8 cellular contexts compared by ENCODE assay signal in the genomic region with DNA sequence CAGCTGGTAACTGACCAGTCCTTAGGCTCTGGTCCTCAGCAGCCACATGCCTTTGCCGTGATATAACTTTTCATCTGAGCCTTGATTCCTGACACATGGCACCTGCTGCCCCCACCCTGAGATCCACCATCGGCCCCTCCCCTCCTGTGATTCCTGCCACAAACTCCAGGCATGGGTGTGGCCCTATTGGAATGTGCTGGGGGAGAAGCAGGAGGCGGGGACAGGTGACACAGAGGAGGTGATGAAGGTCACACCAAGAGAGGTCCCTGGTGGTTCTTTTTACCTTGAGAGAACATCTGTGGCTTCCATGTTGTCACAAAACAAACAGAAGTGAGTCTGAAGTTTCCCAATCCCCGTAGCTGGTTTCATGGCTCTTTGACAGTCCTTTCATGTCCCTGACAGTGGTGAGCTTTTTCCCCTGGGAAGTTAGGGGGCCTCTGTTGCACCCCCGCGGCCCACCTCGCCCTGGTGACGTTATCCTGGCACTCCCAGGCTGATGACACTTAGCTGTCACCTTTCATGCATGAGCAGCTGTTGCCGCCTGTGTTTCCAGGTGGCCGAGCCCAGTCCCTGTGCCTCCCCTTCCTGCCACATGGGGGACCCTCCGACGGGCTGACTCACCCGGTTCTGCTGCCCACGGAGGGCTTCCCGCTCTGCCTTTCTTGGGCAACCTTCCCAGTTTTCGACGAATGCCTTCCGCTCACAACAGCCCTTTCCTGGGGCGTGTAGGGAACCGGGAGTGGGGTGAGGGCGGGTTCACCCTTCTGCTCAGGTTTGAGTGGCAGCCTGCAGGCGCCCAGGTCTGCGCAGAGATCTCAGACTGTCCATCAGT.
DNase-seq lines count a peak whose midpoint lies in the region; ATAC-seq, FAIRE-seq and TF ChIP-seq lines count a peak whose summit lies in the region.

No MANE protein-coding gene starts in this region.

- intact Hi-C loops in GM12878 (cut with micrococcal nuclease; ENCODE audit: unreplicated experiment): no loop called here
- intact Hi-C loops in CD14-positive monocyte (cut with micrococcal nuclease): no loop called here

- SMC1A ChIA-PET in GM12878 (lab: Charles Lee; ENCODE audit: uncharacterized antibody, unreplicated experiment): no interaction called here

- H3K4me1 ChIP-seq in GM12878 (ENCODE audit: control insufficient read depth, insufficient read depth, low read length): no peaks in the 10 kb centered on the region

- H3K36me3 Mint-ChIP-seq in CD14-positive monocyte: no peaks in the 10 kb centered on the region

- H2AFZ ChIP-seq in GM12878 (ENCODE audit: control insufficient read depth, low read depth, low read length): no peak overlapping the region

- no peaks in the 10 kb centered on the region for H4K20me1 ChIP-seq in GM12878 (ENCODE audit: control insufficient read depth, insufficient read depth)

- H3K79me2 ChIP-seq in GM12878 (ENCODE audit: control insufficient read depth, insufficient read depth, low read length): no peaks in the 10 kb centered on the region

- H3K27me3 Mint-ChIP-seq in CD14-positive monocyte (ENCODE audit: low read depth in 3 of 3): peaks cover 11 to 29% (median 15%) of the 10 kb centered on the region in 3 donors

- BruUV-seq in GM12878 (replicated peaks; lab: Mats Ljungman, UMichigan): no TSS peak

- no peak for TF ChIP-seq POLR2A in GM12878 (IDR thresholded peaks at IDR 0.05; ENCODE audit: low read depth, low read length)

- 11% methylated on average over 19 of the region's 23 CpGs for WGBS in GM12878 (ENCODE audit: insufficient coverage, insufficient replicate concordance, low lambda C conversion rate, missing lambda C conversion rate)

- no peaks in the 10 kb centered on the region for H3K36me3 ChIP-seq in GM12878 (ENCODE audit: control insufficient read depth in 2 of 2, insufficient read depth in 2 of 2, low read length in 1 of 2)

- no peak overlapping the region for H3K4me3 Mint-ChIP-seq in CD14-positive monocyte

- RAD21 ChIA-PET in GM12878 (lab: Charles Lee; ENCODE audit: unreplicated experiment): no interaction called here

- POLR2A ChIA-PET in GM12878 (lab: Charles Lee) (no interaction called here), RWPE1 (lab: Yijun Ruan, JAX; ENCODE audit: low non-redundant PET) (no interaction called here)

- H3K9me3 ChIP-seq in GM12878 (replicated peaks; ENCODE audit: control insufficient read depth, insufficient read depth, low read length): peaks cover 2% of the 10 kb centered on the region

- no peak overlapping the region for H3K4me2 ChIP-seq in GM12878 (ENCODE audit: control insufficient read depth, insufficient read depth)

- TF ChIP-seq RAD21 in GM12878 (IDR thresholded peaks at IDR 0.05; ENCODE audit: insufficient read depth, low read depth, low read length): no peak

- TF ChIP-seq CTCF in GM12878 (IDR thresholded peaks at IDR 0.05 in 2 of 3, conservative IDR thresholded peaks at IDR 0.05 in 1 of 3; ENCODE audit: control insufficient read depth in 2 of 3, extremely low read depth in 1 of 3, insufficient read depth in 1 of 3, low read depth in 3 of 3, low read length in 3 of 3) (peak in 1 of 3 experiments; percentile 28; a peak in 1 of 6 replicates), RWPE1 (conservative IDR thresholded peaks at IDR 0.05; ENCODE audit: low read depth) (no peak), CD14-positive monocyte (IDR thresholded peaks at IDR 0.05) (no peak)

- H3K9ac ChIP-seq in GM12878 (ENCODE audit: control insufficient read depth, insufficient read depth, low read length): no peak overlapping the region

- in situ Hi-C loops in GM12878 (cut with MboI): no loop called here

- ATAC-seq in GM12878 (peak; percentile 38; the same call in 1 of the 3 replicates), GM21423 (IDR thresholded peaks at IDR 0.05; ENCODE audit: unreplicated experiment) (no peak)

- no peaks in the 10 kb centered on the region for H3K27me3 ChIP-seq in GM12878 (replicated peaks in 1 of 2; ENCODE audit: control insufficient read depth in 2 of 2, insufficient read depth in 2 of 2, low read length in 1 of 2)

- peak overlapping the region in 1 of 7 donors; percentile 51 for H3K27ac Mint-ChIP-seq in CD14-positive monocyte

- TF ChIP-seq EP300 in GM12878 (IDR thresholded peaks at IDR 0.05; ENCODE audit: borderline replicate concordance in 1 of 2, control insufficient read depth in 1 of 2, low read depth in 2 of 2, low read length in 2 of 2): no peak

- CTCF ChIA-PET in GM12878 (lab: Yijun Ruan, JAX): interaction anchor here (1.4 kb wide), 1 partner anchor 12 kb away, joined by 8 read pairs; no protein-coding TSS in a partner anchor
- CTCF ChIA-PET in RWPE1 (lab: Yijun Ruan, JAX): interaction anchor here (0.7 to 1.1 kb wide), 2 partner anchors 10 to 231 kb away, joined by 4 to 5 read pairs; no protein-coding TSS in a partner anchor

- H3K4me1 Mint-ChIP-seq in CD14-positive monocyte: no peaks in the 10 kb centered on the region

- no peak overlapping the region for H3K4me3 ChIP-seq in GM12878

- H3K27ac ChIP-seq in GM12878 (ENCODE audit: control insufficient read depth, insufficient read depth): no peak overlapping the region
- no peak overlapping the region for H3K27ac ChIP-seq in RWPE1

- DNase-seq in DMS 273 (lab: John Stamatoyannopoulos, UW; ENCODE audit: unreplicated experiment): peak; percentile 88
- peak; percentile 1 for DNase-seq in MV-4-11 (lab: John Stamatoyannopoulos, UW)
- DNase-seq in GM12878 (ENCODE audit: low read depth, low spot score): no peak
- peak; percentile 56 to 65 for DNase-seq in lung microvascular endothelial cell (ENCODE audit: low read depth in 2 of 2)
- DNase-seq in RWPE1 (ENCODE audit: low spot score): no peak
- DNase-seq in activated CD4-positive, alpha-beta T cell treated with anti-CD3 and anti-CD28 coated beads, Interleukin-2, amount 50 U/mL, for 4 hours: no peak
- DNase-seq in CD14-positive monocyte (ENCODE audit: low spot score): no peak

- H3K9me3 Mint-ChIP-seq in CD14-positive monocyte: peaks cover 11 to 36% (median 23%) of the 10 kb centered on the region in 7 donors

- no peak for FAIRE-seq in GM12878 (lab: Jason Lieb, UNC)

TF ChIP-seq in GM12878, 131 proteins besides CTCF, POLR2A, EP300 and RAD21:
- TF ChIP-seq, protein P1, sequence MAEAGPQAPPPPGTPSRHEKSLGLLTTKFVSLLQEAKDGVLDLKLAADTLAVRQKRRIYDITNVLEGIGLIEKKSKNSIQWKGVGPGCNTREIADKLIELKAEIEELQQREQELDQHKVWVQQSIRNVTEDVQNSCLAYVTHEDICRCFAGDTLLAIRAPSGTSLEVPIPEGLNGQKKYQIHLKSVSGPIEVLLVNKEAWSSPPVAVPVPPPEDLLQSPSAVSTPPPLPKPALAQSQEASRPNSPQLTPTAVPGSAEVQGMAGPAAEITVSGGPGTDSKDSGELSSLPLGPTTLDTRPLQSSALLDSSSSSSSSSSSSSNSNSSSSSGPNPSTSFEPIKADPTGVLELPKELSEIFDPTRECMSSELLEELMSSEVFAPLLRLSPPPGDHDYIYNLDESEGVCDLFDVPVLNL (IDR thresholded peaks at IDR 0.05; ENCODE audit: low read depth, low read length): no peak
- TF ChIP-seq, protein P2, sequence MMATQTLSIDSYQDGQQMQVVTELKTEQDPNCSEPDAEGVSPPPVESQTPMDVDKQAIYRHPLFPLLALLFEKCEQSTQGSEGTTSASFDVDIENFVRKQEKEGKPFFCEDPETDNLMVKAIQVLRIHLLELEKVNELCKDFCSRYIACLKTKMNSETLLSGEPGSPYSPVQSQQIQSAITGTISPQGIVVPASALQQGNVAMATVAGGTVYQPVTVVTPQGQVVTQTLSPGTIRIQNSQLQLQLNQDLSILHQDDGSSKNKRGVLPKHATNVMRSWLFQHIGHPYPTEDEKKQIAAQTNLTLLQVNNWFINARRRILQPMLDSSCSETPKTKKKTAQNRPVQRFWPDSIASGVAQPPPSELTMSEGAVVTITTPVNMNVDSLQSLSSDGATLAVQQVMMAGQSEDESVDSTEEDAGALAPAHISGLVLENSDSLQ (IDR thresholded peaks at IDR 0.05): peak; percentile 22; the same call in 1 of the 2 replicates
- TF ChIP-seq ZNF24 (IDR thresholded peaks at IDR 0.05): no peak

Comparison
In these comparisons a context has a peak if more than half of its experiments do, and no peak if none do; other contexts are left out.
1. DNase-seq: peak in DMS 273 (single experiment), MV-4-11 (single experiment) and lung microvascular endothelial cell (2 of 2); none in GM12878 (single experiment), RWPE1 (single experiment), activated CD4-positive, alpha-beta T cell treated with anti-CD3 and anti-CD28 coated beads, Interleukin-2, amount 50 U/mL, for 4 hours (0 of 2) and CD14-positive monocyte (single experiment).